ENCODE assay signal across 8 cellular contexts in genomic region chr14:78448483-78449094, GRCh38.
DNase-seq lines count a peak whose midpoint lies in the region; ATAC-seq and TF ChIP-seq lines count a peak whose summit lies in the region.

No MANE protein-coding gene starts in this region.

- H3K9me3 ChIP-seq in Loucy (ENCODE audit: insufficient read depth, low read depth, low read length) = no peaks in the 10 kb centered on the region
- no peaks in the 10 kb centered on the region for H3K9me3 ChIP-seq in SU-DHL-6 (ENCODE audit: insufficient read depth, low read length)
- no peaks in the 10 kb centered on the region for H3K9me3 ChIP-seq in fibroblast of lung (ENCODE audit: control insufficient read depth, insufficient read depth, low read depth, low read length)

- peak; percentile 1 for DNase-seq in activated T-cell treated with anti-CD3 and anti-CD28 coated beads for 24 hours (ENCODE audit: low read depth)
- no peak for DNase-seq in activated T-cell treated with anti-CD3 and anti-CD28 coated beads, Interleukin-2, amount 50 U/mL, for 4 hours
- DNase-seq in fibroblast of lung (ENCODE audit: low read depth in 2 of 2) = peak; percentile 1 to 3
- no peak for DNase-seq in osteocyte (ENCODE audit: extremely low spot score, unreplicated experiment)
- DNase-seq in stimulated activated naive CD4-positive, alpha-beta T cell treated with Interleukin-2 at 50 U/mL for 16 hours (lab: John Stamatoyannopoulos, UW) = no peak

- H3K4me3 ChIP-seq in Loucy (ENCODE audit: low read length, poor library complexity, severe bottlenecking) (no peak overlapping the region), SU-DHL-6 (ENCODE audit: insufficient read depth, low read length, poor library complexity, severe bottlenecking) (no peak overlapping the region), fibroblast of lung (replicated peaks in 1 of 4; ENCODE audit: control extremely low read depth in 1 of 4, insufficient read depth in 1 of 4, low read depth in 3 of 4, low read length in 4 of 4) (no peak overlapping the region)

- H3K36me3 Mint-ChIP-seq in activated T-cell treated with anti-CD3 and anti-CD28 coated beads, Interleukin-2, amount 50 U/mL, for 4 hours (ENCODE audit: insufficient read depth) = no peaks in the 10 kb centered on the region
- no peaks in the 10 kb centered on the region for H3K36me3 Mint-ChIP-seq in osteocyte (ENCODE audit: unreplicated experiment)

- H3K27me3 ChIP-seq in Loucy (ENCODE audit: insufficient read depth, low read length, poor library complexity, severe bottlenecking) (no peaks in the 10 kb centered on the region), SU-DHL-6 (ENCODE audit: low read length) (no peaks in the 10 kb centered on the region), fibroblast of lung (ENCODE audit: control insufficient read depth, insufficient read depth, low read length) (no peaks in the 10 kb centered on the region)

- H2AFZ ChIP-seq in Loucy (ENCODE audit: low read length) (no peak overlapping the region), SU-DHL-6 (ENCODE audit: low read depth, low read length, severe bottlenecking) (no peak overlapping the region), fibroblast of lung (ENCODE audit: low read length) (no peak overlapping the region)

- H3K36me3 ChIP-seq in Loucy (ENCODE audit: insufficient read depth, low read length) = no peaks in the 10 kb centered on the region
- no peaks in the 10 kb centered on the region for H3K36me3 ChIP-seq in SU-DHL-6 (ENCODE audit: low read length)
- H3K36me3 ChIP-seq in fibroblast of lung (ENCODE audit: control insufficient read depth, insufficient read depth, low read length) = no peaks in the 10 kb centered on the region

- H3F3A ChIP-seq in Loucy (ENCODE audit: low read depth) (no peaks in the 10 kb centered on the region), SU-DHL-6 (ENCODE audit: insufficient read depth) (no peaks in the 10 kb centered on the region)

- H3K9ac ChIP-seq in Loucy (ENCODE audit: low read depth, low read length, poor library complexity, severe bottlenecking) (no peak overlapping the region), SU-DHL-6 (ENCODE audit: low read length) (no peak overlapping the region), fibroblast of lung (ENCODE audit: insufficient read depth, low read length) (no peak overlapping the region)

- H3K79me2 ChIP-seq in Loucy (ENCODE audit: insufficient read depth, low read length) (no peaks in the 10 kb centered on the region), SU-DHL-6 (ENCODE audit: insufficient read depth, low read length) (no peaks in the 10 kb centered on the region), fibroblast of lung (ENCODE audit: control insufficient read depth, insufficient read depth, low read length) (no peaks in the 10 kb centered on the region)

- no peaks in the 10 kb centered on the region for H3K9me2 ChIP-seq in Loucy (replicated peaks; ENCODE audit: low read depth, low read length)
- no peaks in the 10 kb centered on the region for H3K9me2 ChIP-seq in SU-DHL-6 (replicated peaks; ENCODE audit: insufficient read depth, low read length)

- TF ChIP-seq CTCF in Loucy (conservative IDR thresholded peaks at IDR 0.05; ENCODE audit: low read length) (peak; percentile 83), SU-DHL-6 (IDR thresholded peaks at IDR 0.05; ENCODE audit: insufficient read depth, low read length, poor library complexity, severe bottlenecking) (peak; percentile 43), fibroblast of lung (conservative IDR thresholded peaks at IDR 0.05 in 1 of 2, IDR thresholded peaks at IDR 0.05 in 1 of 2; ENCODE audit: low read depth in 1 of 2, low read length in 2 of 2) (peak; percentile 34 to 53), osteocyte (IDR thresholded peaks at IDR 0.05) (peak; percentile 47)

- no peaks in the 10 kb centered on the region for H4K20me1 ChIP-seq in Loucy (ENCODE audit: insufficient read depth, low read length, poor library complexity, severe bottlenecking)
- H4K20me1 ChIP-seq in SU-DHL-6 (ENCODE audit: low read depth, low read length) = no peaks in the 10 kb centered on the region
- no peaks in the 10 kb centered on the region for H4K20me1 ChIP-seq in fibroblast of lung (ENCODE audit: control insufficient read depth, extremely low read depth, insufficient read depth, low read length)

- H3K27ac ChIP-seq in SU-DHL-6 (ENCODE audit: low read depth, low read length) (no peak overlapping the region), fibroblast of lung (ENCODE audit: insufficient read depth, low read length) (no peak overlapping the region)

- no peak for ATAC-seq in activated T-cell treated with anti-CD3 and anti-CD28 coated beads, Interleukin-2, amount 50 U/mL, for 4 hours
- ATAC-seq in GM21825 (IDR thresholded peaks at IDR 0.05; ENCODE audit: unreplicated experiment) = peak; percentile 77

- H3K4me2 ChIP-seq in Loucy (ENCODE audit: low read depth, low read length, poor library complexity, severe bottlenecking) (no peak overlapping the region), SU-DHL-6 (ENCODE audit: low read depth, low read length, poor library complexity, severe bottlenecking) (no peak overlapping the region), fibroblast of lung (ENCODE audit: extremely low read depth, insufficient read depth, low read length) (no peak overlapping the region)

- no peaks in the 10 kb centered on the region for H3K4me1 Mint-ChIP-seq in activated T-cell treated with anti-CD3 and anti-CD28 coated beads, Interleukin-2, amount 50 U/mL, for 4 hours (ENCODE audit: low read depth)
- H3K4me1 Mint-ChIP-seq in osteocyte (ENCODE audit: unreplicated experiment) = no peaks in the 10 kb centered on the region

- H3K9me3 Mint-ChIP-seq in activated T-cell treated with anti-CD3 and anti-CD28 coated beads, Interleukin-2, amount 50 U/mL, for 4 hours = no peaks in the 10 kb centered on the region
- peaks cover 8% of the 10 kb centered on the region for H3K9me3 Mint-ChIP-seq in osteocyte (ENCODE audit: unreplicated experiment)

- H3K27ac Mint-ChIP-seq in osteocyte (ENCODE audit: unreplicated experiment) = no peak overlapping the region

- no peaks in the 10 kb centered on the region for H3K27me3 Mint-ChIP-seq in activated T-cell treated with anti-CD3 and anti-CD28 coated beads, Interleukin-2, amount 50 U/mL, for 4 hours (ENCODE audit: low read depth)
- no peaks in the 10 kb centered on the region for H3K27me3 Mint-ChIP-seq in osteocyte (ENCODE audit: unreplicated experiment)

- no peak overlapping the region for H3K4me3 Mint-ChIP-seq in activated T-cell treated with anti-CD3 and anti-CD28 coated beads, Interleukin-2, amount 50 U/mL, for 4 hours
- no peak overlapping the region for H3K4me3 Mint-ChIP-seq in osteocyte (ENCODE audit: unreplicated experiment)

- H3K4me1 ChIP-seq in Loucy (ENCODE audit: insufficient read depth, low read length, poor library complexity, severe bottlenecking) (peaks cover 4% of the 10 kb centered on the region), fibroblast of lung (ENCODE audit: control insufficient read depth, extremely low read depth, insufficient read depth, low read length) (no peaks in the 10 kb centered on the region)

Comparison
In these comparisons a context has a peak if more than half of its experiments do, and no peak if none do; other contexts are left out.
1. DNase-seq: peak in activated T-cell treated with anti-CD3 and anti-CD28 coated beads for 24 hours (single experiment) and fibroblast of lung (2 of 2); none in activated T-cell treated with anti-CD3 and anti-CD28 coated beads, Interleukin-2, amount 50 U/mL, for 4 hours (single experiment), osteocyte (single experiment) and stimulated activated naive CD4-positive, alpha-beta T cell treated with Interleukin-2 at 50 U/mL for 16 hours (single experiment).
2. Peak in every context shown above with its lines, with median percentiles within 50 percentile points of each other: CTCF ChIP-seq.